8 cellular contexts compared by ENCODE assay signal in genomic region chr7:37510043-37510634, GRCh38.
DNase-seq lines count a peak whose midpoint lies in the region; ATAC-seq and TF ChIP-seq lines count a peak whose summit lies in the region.

No MANE protein-coding gene starts in this region.

- no peaks in the 10 kb centered on the region for H3K36me3 Mint-ChIP-seq in activated T-helper 1 cell treated with anti-CD3 and anti-CD28 coated beads, Interleukin-12 subunit alpha, Interleukin-12 subunit beta, Interleukin-2, Interleukin-4 antibody, amounts not matched to agents 30 ng/mL and 10 ng/mL and 1 ng/mL, durations not matched to agents 14 hours and 24 hours and 36 hours (ENCODE audit: low read depth)

- H3K4me3 ChIP-seq in LNCaP clone FGC (ENCODE audit: low read depth, low read length), result no peak overlapping the region

- intact Hi-C loops in activated T-helper 1 cell treated with anti-CD3 and anti-CD28 coated beads, Interleukin-12 subunit alpha, Interleukin-12 subunit beta, Interleukin-2, Interleukin-4 antibody, amounts not matched to agents 30 ng/mL and 10 ng/mL and 1 ng/mL, durations not matched to agents 14 hours and 24 hours and 36 hours (cut with micrococcal nuclease), result loop anchor here (1.0 to 5.0 kb wide), 5 partner anchors 61 to 928 kb away; no protein-coding TSS in a partner anchor

- no peaks in the 10 kb centered on the region for H3K4me1 Mint-ChIP-seq in activated T-helper 1 cell treated with anti-CD3 and anti-CD28 coated beads, Interleukin-12 subunit alpha, Interleukin-12 subunit beta, Interleukin-2, Interleukin-4 antibody, amounts not matched to agents 30 ng/mL and 10 ng/mL and 1 ng/mL, durations not matched to agents 14 hours and 24 hours and 36 hours (ENCODE audit: low read depth)

- peaks cover 19% of the 10 kb centered on the region for H3K27me3 Mint-ChIP-seq in activated T-helper 1 cell treated with anti-CD3 and anti-CD28 coated beads, Interleukin-12 subunit alpha, Interleukin-12 subunit beta, Interleukin-2, Interleukin-4 antibody, amounts not matched to agents 30 ng/mL and 10 ng/mL and 1 ng/mL, durations not matched to agents 14 hours and 24 hours and 36 hours (ENCODE audit: insufficient read depth)

- no peak for ATAC-seq in GM19455 (IDR thresholded peaks at IDR 0.05; ENCODE audit: unreplicated experiment)

- H3K9me3 Mint-ChIP-seq in activated T-helper 1 cell treated with anti-CD3 and anti-CD28 coated beads, Interleukin-12 subunit alpha, Interleukin-12 subunit beta, Interleukin-2, Interleukin-4 antibody, amounts not matched to agents 30 ng/mL and 10 ng/mL and 1 ng/mL, durations not matched to agents 14 hours and 24 hours and 36 hours, result no peaks in the 10 kb centered on the region

- DNase-seq in SIG-M5 treated with dmso at 0.1 percent for 504 hours (lab: John Stamatoyannopoulos, UW; ENCODE audit: unreplicated experiment), result peak; percentile 54
- no peak for DNase-seq in SIG-M5 (lab: John Stamatoyannopoulos, UW)
- no peak for DNase-seq in LNCaP clone FGC (ENCODE audit: low read depth)
- peak; percentile 45 for DNase-seq in astrocyte of the hippocampus (ENCODE audit: low read depth, low spot score)
- DNase-seq in lung microvascular endothelial cell (ENCODE audit: low read depth in 2 of 2), result peak; percentile 41 to 66
- no peak for DNase-seq in NCI-H1048 (lab: John Stamatoyannopoulos, UW)
- DNase-seq in activated T-helper 1 cell treated with anti-CD3 and anti-CD28 coated beads, Interleukin-12 subunit alpha, Interleukin-12 subunit beta, Interleukin-2, Interleukin-4 antibody, amounts not matched to agents 30 ng/mL and 10 ng/mL and 1 ng/mL, durations not matched to agents 14 hours and 24 hours and 36 hours (ENCODE audit: low spot score), result no peak

- H3K27ac Mint-ChIP-seq in activated T-helper 1 cell treated with anti-CD3 and anti-CD28 coated beads, Interleukin-12 subunit alpha, Interleukin-12 subunit beta, Interleukin-2, Interleukin-4 antibody, amounts not matched to agents 30 ng/mL and 10 ng/mL and 1 ng/mL, durations not matched to agents 14 hours and 24 hours and 36 hours, result no peak overlapping the region

- peak; percentile 59 for TF ChIP-seq CTCF in LNCaP clone FGC (IDR thresholded peaks at IDR 0.05; ENCODE audit: control insufficient read depth, extremely low read depth, insufficient read depth)

- no peak overlapping the region for H3K4me3 Mint-ChIP-seq in activated T-helper 1 cell treated with anti-CD3 and anti-CD28 coated beads, Interleukin-12 subunit alpha, Interleukin-12 subunit beta, Interleukin-2, Interleukin-4 antibody, amounts not matched to agents 30 ng/mL and 10 ng/mL and 1 ng/mL, durations not matched to agents 14 hours and 24 hours and 36 hours

Comparison
In these comparisons a context has a peak if more than half of its experiments do, and no peak if none do; other contexts are left out.
1. DNase-seq: peak in SIG-M5 treated with dmso at 0.1 percent for 504 hours (single experiment), astrocyte of the hippocampus (single experiment) and lung microvascular endothelial cell (2 of 2); none in SIG-M5 (single experiment), LNCaP clone FGC (single experiment), NCI-H1048 (single experiment) and activated T-helper 1 cell treated with anti-CD3 and anti-CD28 coated beads, Interleukin-12 subunit alpha, Interleukin-12 subunit beta, Interleukin-2, Interleukin-4 antibody, amounts not matched to agents 30 ng/mL and 10 ng/mL and 1 ng/mL, durations not matched to agents 14 hours and 24 hours and 36 hours (single experiment).